ENCODE assay signal across 9 cellular contexts in genomic region chr10:101214446-101215396, GRCh38. TPM values are rescaled to one million over a fixed set of nuclear protein-coding genes. Genes with fewer than 3 reads are reported as not detected.
A peak's percentile ranks its signal among the peaks of the same experiment; 100 is the strongest.
DNase-seq lines count a peak whose midpoint lies in the region; ATAC-seq and TF ChIP-seq lines count a peak whose summit lies in the region.
"Had no signal": no experiment of that assay in that cellular context is flagged by ENCODE, and none has a peak within 500 bp of the region (broad histone marks: within the 10 kb centered on the region; RNA-seq: fewer than 3 reads in every experiment).

No MANE protein-coding gene starts in this region.

- TF ChIP-seq CTCF in LNCaP clone FGC (IDR thresholded peaks at IDR 0.05; ENCODE audit: control insufficient read depth, extremely low read depth, insufficient read depth) = peak; percentile 70
- TF ChIP-seq CTCF in smooth muscle cell (IDR thresholded peaks at IDR 0.05; ENCODE audit: borderline replicate concordance, insufficient read depth, poor library complexity, severe bottlenecking) = peak; percentile 91

- H3F3A ChIP-seq in smooth muscle cell (ENCODE audit: low read depth) = no peaks in the 10 kb centered on the region

- no peaks in the 10 kb centered on the region for H3K36me3 Mint-ChIP-seq in activated naive CD8-positive, alpha-beta T cell treated with anti-CD3 and anti-CD28 coated beads for 36 hours

- no peaks in the 10 kb centered on the region for H3K79me2 ChIP-seq in smooth muscle cell (ENCODE audit: low read depth)

- peaks cover 16% of the 10 kb centered on the region for H3K4me1 ChIP-seq in smooth muscle cell (ENCODE audit: low read depth)

- 18% methylated on average over 49 of the region's 49 CpGs for WGBS in smooth muscle cell (ENCODE audit: low lambda C conversion rate)

- H3K27ac Mint-ChIP-seq in activated naive CD8-positive, alpha-beta T cell treated with anti-CD3 and anti-CD28 coated beads for 36 hours = no peak overlapping the region

- intact Hi-C loops in left ventricle myocardium superior (cut with micrococcal nuclease) = no loop called here

- no peaks in the 10 kb centered on the region for H3K9me3 Mint-ChIP-seq in activated naive CD8-positive, alpha-beta T cell treated with anti-CD3 and anti-CD28 coated beads for 36 hours

- peak overlapping the region; percentile 87 for H3K4me2 ChIP-seq in smooth muscle cell

- peaks cover 24% of the 10 kb centered on the region for H3K4me1 Mint-ChIP-seq in activated naive CD8-positive, alpha-beta T cell treated with anti-CD3 and anti-CD28 coated beads for 36 hours

- peak overlapping the region; percentile 75 for H3K4me3 Mint-ChIP-seq in activated naive CD8-positive, alpha-beta T cell treated with anti-CD3 and anti-CD28 coated beads for 36 hours

- peak; percentile 85 for ATAC-seq in left ventricle myocardium superior
- no peak for ATAC-seq in HG03442 (IDR thresholded peaks at IDR 0.05; ENCODE audit: unreplicated experiment)

- no peak overlapping the region; the same call in 1 of the 2 replicates for H3K4me3 ChIP-seq in LNCaP clone FGC (ENCODE audit: low read depth, low read length)
- peak overlapping the region; percentile 40 for H3K4me3 ChIP-seq in smooth muscle cell

- DNase-seq in NCI-H2081 (lab: John Stamatoyannopoulos, UW) (peak; percentile 41 to 66), NCI-H2081 treated with DMSO at 0.1 percent for 48 hours (lab: John Stamatoyannopoulos, UW) (no peak), LNCaP clone FGC (ENCODE audit: low read depth) (no peak), T follicular helper cell (ENCODE audit: low read depth) (peak; percentile 62), left ventricle myocardium superior (peak; percentile 77), smooth muscle cell (lab: John Stamatoyannopoulos, UW; ENCODE audit: unreplicated experiment) (no peak)
- DNase-seq in activated naive CD8-positive, alpha-beta T cell treated with anti-CD3 and anti-CD28 coated beads for 36 hours = peak; percentile 76

- no peaks in the 10 kb centered on the region for H3K36me3 ChIP-seq in smooth muscle cell (ENCODE audit: low read depth)

- H3K27ac ChIP-seq in smooth muscle cell (ENCODE audit: low read depth) = no peak overlapping the region

- peaks cover 100% of the 10 kb centered on the region for H3K27me3 ChIP-seq in smooth muscle cell (ENCODE audit: low read depth)

- peaks cover 96% of the 10 kb centered on the region for H3K27me3 Mint-ChIP-seq in activated naive CD8-positive, alpha-beta T cell treated with anti-CD3 and anti-CD28 coated beads for 36 hours

- no peaks in the 10 kb centered on the region for H4K20me1 ChIP-seq in smooth muscle cell (ENCODE audit: low read depth)

- H3K9me3 ChIP-seq in smooth muscle cell (replicated peaks; ENCODE audit: low read depth) = no peaks in the 10 kb centered on the region

- H2AFZ ChIP-seq in smooth muscle cell (ENCODE audit: low read depth) = no peak overlapping the region

- no peak overlapping the region for H3K9ac ChIP-seq in smooth muscle cell (ENCODE audit: low read depth)

RNA-seq across cellular contexts. Expression of gene LBX1, which starts 14.5 kb away (rescaled TPM):
- total RNA-seq in activated naive CD8-positive, alpha-beta T cell treated with anti-CD3 and anti-CD28 coated beads for 36 hours = not detected
- total RNA-seq in left ventricle myocardium superior = not detected
- total RNA-seq in smooth muscle cell = not detected in 2 replicates
- polyA plus RNA-seq in smooth muscle cell = not detected in 2 replicates
- total RNA-seq: pulmonary artery endothelial cell had no signal

Comparison
In these comparisons a context has a peak if more than half of its experiments do, and no peak if none do; other contexts are left out.
1. DNase-seq: peak in NCI-H2081 (2 of 2), T follicular helper cell (single experiment), activated naive CD8-positive, alpha-beta T cell treated with anti-CD3 and anti-CD28 coated beads for 36 hours (single experiment) and left ventricle myocardium superior (single experiment); none in NCI-H2081 treated with DMSO at 0.1 percent for 48 hours (single experiment), LNCaP clone FGC (single experiment) and smooth muscle cell (single experiment).